ENCODE assay signal across 19 cellular contexts in genomic region chr9:23643656-23644258, GRCh38.
"Had no signal": no experiment of that assay in that cellular context is flagged by ENCODE, and none has a peak within 500 bp of the region (broad histone marks: within the 10 kb centered on the region; RNA-seq: fewer than 3 reads in every experiment).

No MANE protein-coding gene starts in this region.

- H3K9me3 ChIP-seq: right atrium auricular region, tibial artery had no signal

- H3K36me3 ChIP-seq: brain microvascular endothelial cell, right atrium auricular region, tibial artery had no signal

- H3K27ac Mint-ChIP-seq: activated CD8-positive, alpha-beta T cell treated with anti-CD3 and anti-CD28 coated beads, Interleukin-2, amount 10 ng/mL, durations not matched to agents 7 days and 5 days; activated naive CD8-positive, alpha-beta T cell treated with anti-CD3 and anti-CD28 coated beads for 36 hours; effector memory CD8-positive, alpha-beta T cell; naive B cell; stimulated activated naive B cell treated with anti-CD40 and anti-IgM and Interleukin-4, amounts not matched to agents 10 μg/mL and 1 μg/mL and 100 μg/mL, for 72 hours; T-helper 17 cell had no signal

- H3K27me3 Mint-ChIP-seq: activated naive CD8-positive, alpha-beta T cell treated with anti-CD3 and anti-CD28 coated beads for 36 hours; effector memory CD8-positive, alpha-beta T cell; naive B cell; stimulated activated naive B cell treated with anti-CD40 and anti-IgM and Interleukin-4, amounts not matched to agents 10 μg/mL and 1 μg/mL and 100 μg/mL, for 72 hours; T-helper 17 cell had no signal

- H3K4me1 ChIP-seq: right atrium auricular region, tibial artery had no signal

- H3K4me2 ChIP-seq: hepatocyte had no signal

- H3K4me3 ChIP-seq: hepatocyte, right atrium auricular region, skin epidermis, tibial artery had no signal

- H3K79me2 ChIP-seq: hepatocyte had no signal

- H3K36me3 Mint-ChIP-seq: activated naive CD8-positive, alpha-beta T cell treated with anti-CD3 and anti-CD28 coated beads for 36 hours; naive B cell; stimulated activated naive B cell treated with anti-CD40 and anti-IgM and Interleukin-4, amounts not matched to agents 10 μg/mL and 1 μg/mL and 100 μg/mL, for 72 hours had no signal

- ATAC-seq: activated CD8-positive, alpha-beta T cell treated with anti-CD3 and anti-CD28 coated beads, Interleukin-2, amount 10 ng/mL, durations not matched to agents 7 days and 5 days; effector memory CD8-positive, alpha-beta T cell; stimulated activated naive B cell treated with anti-CD40 and anti-IgM and Interleukin-4, amounts not matched to agents 10 μg/mL and 1 μg/mL and 100 μg/mL, for 72 hours; T-helper 17 cell had no signal

- H3K9me3 Mint-ChIP-seq: activated naive CD8-positive, alpha-beta T cell treated with anti-CD3 and anti-CD28 coated beads for 36 hours had no signal

- H2AFZ ChIP-seq: hepatocyte had no signal

- H3K4me3 Mint-ChIP-seq: activated CD8-positive, alpha-beta T cell treated with anti-CD3 and anti-CD28 coated beads, Interleukin-2, amount 10 ng/mL, durations not matched to agents 7 days and 5 days; activated naive CD8-positive, alpha-beta T cell treated with anti-CD3 and anti-CD28 coated beads for 36 hours; effector memory CD8-positive, alpha-beta T cell; stimulated activated naive B cell treated with anti-CD40 and anti-IgM and Interleukin-4, amounts not matched to agents 10 μg/mL and 1 μg/mL and 100 μg/mL, for 72 hours; T-helper 17 cell had no signal

- DNase-seq: activated CD4-positive, alpha-beta T cell treated with anti-CD3 and anti-CD28 coated beads for 48 hours; activated CD8-positive, alpha-beta memory T cell treated with anti-CD3 and anti-CD28 coated beads, Interleukin-2, amount 50 U/mL, for 4 hours; activated CD8-positive, alpha-beta T cell treated with anti-CD3 and anti-CD28 coated beads, Interleukin-2, amount 10 ng/mL, durations not matched to agents 7 days and 5 days; activated naive CD8-positive, alpha-beta T cell treated with anti-CD3 and anti-CD28 coated beads for 36 hours; amygdala; brain microvascular endothelial cell; dermis blood vessel endothelial cell; effector memory CD8-positive, alpha-beta T cell; erythroblast; naive B cell; posterior cingulate gyrus; stimulated activated CD4-positive, alpha-beta T cell treated with anti-CD3 and anti-CD28 coated beads, Interleukin-15, amount 100 ng/mL, for 24 hours; stimulated activated CD4-positive, alpha-beta T cell treated with anti-CD3 and anti-CD28 coated beads, Interleukin-4, amount 100 ng/mL, for 1 hour; stimulated activated naive B cell treated with anti-CD40 and anti-IgM and Interleukin-4, amounts not matched to agents 10 μg/mL and 1 μg/mL and 100 μg/mL, for 72 hours; T-helper 17 cell; tibial artery had no signal

- H3K27ac ChIP-seq: brain microvascular endothelial cell, hepatocyte, right atrium auricular region, skin epidermis, tibial artery had no signal

- H3K4me1 Mint-ChIP-seq: activated naive CD8-positive, alpha-beta T cell treated with anti-CD3 and anti-CD28 coated beads for 36 hours; naive B cell; stimulated activated naive B cell treated with anti-CD40 and anti-IgM and Interleukin-4, amounts not matched to agents 10 μg/mL and 1 μg/mL and 100 μg/mL, for 72 hours; T-helper 17 cell had no signal

- H3K27me3 ChIP-seq: brain microvascular endothelial cell, hepatocyte, right atrium auricular region, tibial artery had no signal
